8 cellular contexts compared by ENCODE assay signal in the genomic region with DNA sequence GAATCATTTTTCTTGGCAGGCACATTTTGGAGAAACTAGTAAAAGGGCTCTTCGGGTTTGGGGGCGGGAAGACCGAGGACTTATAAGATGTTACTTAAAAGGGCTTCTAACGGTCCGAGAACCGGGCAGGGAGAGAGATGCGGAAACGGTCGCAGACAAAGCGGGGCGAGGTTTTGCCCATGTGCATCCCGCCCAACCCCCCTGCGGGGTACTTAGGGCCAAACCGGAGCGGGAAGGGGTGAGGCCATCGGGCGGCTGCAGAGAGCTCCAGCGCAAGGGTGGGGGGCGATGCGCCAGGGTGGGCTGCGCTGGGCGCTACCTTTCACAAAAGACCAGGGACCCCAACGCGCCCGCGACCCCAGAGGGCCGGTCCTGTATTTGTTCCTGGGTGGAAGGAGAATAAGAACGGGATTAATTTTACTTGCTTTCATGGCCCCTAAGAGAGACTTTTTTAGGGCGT. TPM values are rescaled to one million over a fixed set of nuclear protein-coding genes. Genes with fewer than 3 reads are reported as not detected.
A peak's percentile ranks its signal among the peaks of the same experiment; 100 is the strongest.
DNase-seq lines count a peak whose midpoint lies in the region; ATAC-seq and TF ChIP-seq lines count a peak whose summit lies in the region.

No MANE protein-coding gene starts in this region.

- H3K36me3 ChIP-seq in Caco-2 (ENCODE audit: control insufficient read depth, insufficient read depth, low read length) (peaks cover 6% of the 10 kb centered on the region), SK-N-MC (ENCODE audit: insufficient read depth, low read length) (peaks cover 50% of the 10 kb centered on the region), adrenal gland (replicated peaks in 1 of 2) (peaks cover 0 to 35% of the 10 kb centered on the region in 2 donors)

- no TSS peak for BruUV-seq in Caco-2 (replicated peaks; lab: Mats Ljungman, UMichigan)

- no peaks in the 10 kb centered on the region for H3K9me3 Mint-ChIP-seq in Caco-2 (ENCODE audit: unreplicated experiment)
- peaks cover 3% of the 10 kb centered on the region for H3K9me3 Mint-ChIP-seq in progenitor cell of endocrine pancreas (ENCODE audit: low read depth)

- peaks cover 32% of the 10 kb centered on the region for H3K4me1 Mint-ChIP-seq in Caco-2 (ENCODE audit: low read depth, unreplicated experiment)
- peaks cover 50% of the 10 kb centered on the region for H3K4me1 Mint-ChIP-seq in progenitor cell of endocrine pancreas (ENCODE audit: low read depth)

- no peak for TF ChIP-seq POLR2A in adrenal gland (IDR thresholded peaks at IDR 0.05)

- H3K4me3 ChIP-seq in Caco-2 (ENCODE audit: low read depth, low read length), result peak overlapping the region; percentile 89
- peak overlapping the region; percentile 85 for H3K4me3 ChIP-seq in SK-N-MC
- H3K4me3 ChIP-seq in adrenal gland, result peak overlapping the region; percentile 33 to 97 (median 80)

- H3K36me3 Mint-ChIP-seq in Caco-2 (ENCODE audit: insufficient read depth, unreplicated experiment) (peaks cover 71% of the 10 kb centered on the region), progenitor cell of endocrine pancreas (ENCODE audit: insufficient read depth) (peaks cover 37% of the 10 kb centered on the region)

- TF ChIP-seq CTCF in Caco-2 (IDR thresholded peaks at IDR 0.05; ENCODE audit: insufficient read depth in 1 of 2, low read depth in 1 of 2, low read length in 1 of 2, severe bottlenecking in 1 of 2, unreplicated experiment in 1 of 2), result no peak
- no peak for TF ChIP-seq CTCF in adrenal gland (IDR thresholded peaks at IDR 0.05)
- no peak for TF ChIP-seq CTCF in progenitor cell of endocrine pancreas (IDR thresholded peaks at IDR 0.05; ENCODE audit: unreplicated experiment)

- H3K4me3 Mint-ChIP-seq in Caco-2 (ENCODE audit: unreplicated experiment) (peak overlapping the region; percentile 81), progenitor cell of endocrine pancreas (ENCODE audit: low read depth) (peak overlapping the region; percentile 99)

- H3K9me3 ChIP-seq in Caco-2, result no peaks in the 10 kb centered on the region
- no peaks in the 10 kb centered on the region for H3K9me3 ChIP-seq in SK-N-MC (ENCODE audit: low read depth, low read length)
- no peaks in the 10 kb centered on the region for H3K9me3 ChIP-seq in adrenal gland (replicated peaks in 1 of 3)

- CTCF ChIA-PET in Caco-2 (lab: Charles Lee), result interaction anchor here (1.0 to 2.9 kb wide), 2 partner anchors 42 to 48 kb away, joined by 3 to 28 read pairs; partner anchors contain the start of gene DHX16

- peak overlapping the region; percentile 99 for H3K9ac ChIP-seq in SK-N-MC (ENCODE audit: insufficient read length)

- H3K27ac Mint-ChIP-seq in Caco-2 (ENCODE audit: unreplicated experiment), result peak overlapping the region; percentile 85
- peak overlapping the region; percentile 98 for H3K27ac Mint-ChIP-seq in progenitor cell of endocrine pancreas

- intact Hi-C loops in Caco-2 (cut with micrococcal nuclease; ENCODE audit: unreplicated experiment) (loop anchor here (1.0 kb wide), 1 partner anchor 103 kb away; the partner anchor contains the start of genes MRPS18B and PPP1R10), adrenal gland (cut with DNase I) (loop anchor here (2.0 kb wide), 1 partner anchor 34 kb away; the partner anchor contains the start of gene PPP1R18 (in 2 of the 2)), left ventricle myocardium superior (cut with micrococcal nuclease) (no loop called here)

- H3K27me3 Mint-ChIP-seq in Caco-2 (ENCODE audit: insufficient read depth, unreplicated experiment) (no peaks in the 10 kb centered on the region), progenitor cell of endocrine pancreas (no peaks in the 10 kb centered on the region)

- H3K4me1 ChIP-seq in Caco-2 (peaks cover 13% of the 10 kb centered on the region; the same call in 1 of the 2 replicates), adrenal gland (replicated peaks in 1 of 2) (peaks cover 16 to 62% of the 10 kb centered on the region in 2 donors)

- ATAC-seq in left ventricle myocardium superior (peak; percentile 23), GM18517 (IDR thresholded peaks at IDR 0.05; ENCODE audit: unreplicated experiment) (no peak), GM18861 (IDR thresholded peaks at IDR 0.05; ENCODE audit: unreplicated experiment) (no peak)

- POLR2A ChIA-PET in Caco-2 (lab: Charles Lee), result interaction anchor here (1.0 kb wide), 1 partner anchor 42 kb away, joined by 4 read pairs; no protein-coding TSS in a partner anchor

- H3K27me3 ChIP-seq in Caco-2 (replicated peaks; ENCODE audit: control insufficient read depth, insufficient read depth, low read length) (no peaks in the 10 kb centered on the region), adrenal gland (no peaks in the 10 kb centered on the region)

- H3K27ac ChIP-seq in SK-N-MC, result peak overlapping the region; percentile 98
- H3K27ac ChIP-seq in adrenal gland, result peak overlapping the region; percentile 89 to 99 (median 94)

- WGBS in adrenal gland, 4 donors, result 0 to 1% (median 0%) methylated on average over 19 to 29 of the region's 29 CpGs

- peak; percentile 69 for DNase-seq in Caco-2
- DNase-seq in Kasumi-1 (lab: John Stamatoyannopoulos, UW), result peak; percentile 53 to 58
- DNase-seq in SK-N-MC (ENCODE audit: low read depth, low spot score), result no peak
- peak; percentile 75 to 89 (median 83) for DNase-seq in adrenal gland
- DNase-seq in left ventricle myocardium superior, result peak; percentile 81
- peak; percentile 42 for DNase-seq in progenitor cell of endocrine pancreas (ENCODE audit: low spot score, unreplicated experiment)

RNA-seq across cellular contexts. Expression of gene TUBB, which starts 0.6 kb away (rescaled TPM):
- total RNA-seq in Caco-2 (2022) (742 and 788 TPM in 2 replicates), adrenal gland (100 to 1,000 TPM in 7 of 8 donors, 10 to 100 TPM in 1; 90.3 to 439 (median 214) TPM), left ventricle myocardium superior (196 TPM), progenitor cell of endocrine pancreas (1,227 and 1,272 TPM in 2 replicates)
- 100 to 1,000 TPM; 107 to 473 (median 177) TPM for polyA plus RNA-seq in adrenal gland

RNA-seq across cellular contexts. Expression of gene MDC1, which starts 3.7 kb away (rescaled TPM):
- total RNA-seq in Caco-2 (2022) (46.6 and 48.6 TPM in 2 replicates), adrenal gland (10 to 100 TPM in 5 of 8 donors, 1 to 10 TPM in 3; 2.8 to 27.6 (median 18.4) TPM), left ventricle myocardium superior (13.2 TPM), progenitor cell of endocrine pancreas (58.5 and 67.6 TPM in 2 replicates)
- polyA plus RNA-seq in adrenal gland, result 10 to 100 TPM; 16.8 to 26.9 (median 21.0) TPM

RNA-seq across cellular contexts. Expression of gene FLOT1, which starts 21.7 kb away (rescaled TPM):
- 101 and 113 TPM in 2 replicates for total RNA-seq in Caco-2 (2022)
- total RNA-seq in adrenal gland, result 100 to 1,000 TPM; 237 to 449 (median 339) TPM
- 100 to 1,000 TPM; 390 to 599 (median 411) TPM for polyA plus RNA-seq in adrenal gland
- total RNA-seq in left ventricle myocardium superior, result 238 TPM
- total RNA-seq in progenitor cell of endocrine pancreas, result 111 and 115 TPM in 2 replicates

RNA-seq across cellular contexts. Expression of gene IER3, which starts 23.6 kb away (rescaled TPM):
- 13.0 and 17.4 TPM in 2 replicates for total RNA-seq in Caco-2 (2022)
- 10 to 100 TPM in 7 of 8 donors, 1 to 10 TPM in 1; 4.0 to 66.2 (median 43.1) TPM for total RNA-seq in adrenal gland
- 100 to 1,000 TPM in 1 of 3 donors, 10 to 100 TPM in 2; 10.3 to 136 (median 49.1) TPM for polyA plus RNA-seq in adrenal gland
- 12.7 TPM for total RNA-seq in left ventricle myocardium superior
- total RNA-seq in progenitor cell of endocrine pancreas, result 22.1 and 23.2 TPM in 2 replicates

RNA-seq across cellular contexts. Expression of gene NRM, which starts 30.0 kb away (rescaled TPM):
- total RNA-seq in Caco-2 (2022) (31.7 and 32.1 TPM in 2 replicates), adrenal gland (10 to 100 TPM in 4 of 8 donors, 1 to 10 TPM in 4; 1.8 to 22.6 (median 10.0) TPM), left ventricle myocardium superior (4.6 TPM), progenitor cell of endocrine pancreas (35.5 and 37.9 TPM in 2 replicates)
- 10 to 100 TPM; 11.4 to 39.3 (median 24.9) TPM for polyA plus RNA-seq in adrenal gland
